In genomic region chr3:110420158-110420641, GRCh38 we compare ENCODE assay signal across 12 cellular contexts.
DNase-seq lines count a peak whose midpoint lies in the region; ATAC-seq, FAIRE-seq and TF ChIP-seq lines count a peak whose summit lies in the region.
"Had no signal": no experiment of that assay in that cellular context is flagged by ENCODE, and none has a peak within 500 bp of the region (broad histone marks: within the 10 kb centered on the region; RNA-seq: fewer than 3 reads in every experiment).

No MANE protein-coding gene starts in this region.

- H3K18ac ChIP-seq in IMR-90 (ENCODE audit: low read depth, low read length) = peak overlapping the region; percentile 98; the same call in 1 of the 2 replicates

- H3K4me3 ChIP-seq in IMR-90 (ENCODE audit: insufficient read depth, low read depth, low read length) (peak overlapping the region; percentile 44; the same call in 1 of the 2 replicates), bronchial epithelial cell (ENCODE audit: low read depth, low read length) (no peak overlapping the region), upper lobe of right lung (no peak overlapping the region)

- peak overlapping the region; percentile 97 for H4K8ac ChIP-seq in IMR-90 (ENCODE audit: low read depth in 2 of 2, low read length in 2 of 2)

- no peaks in the 10 kb centered on the region for H3K9me1 ChIP-seq in IMR-90 (ENCODE audit: insufficient read depth, low read length)

- POLR2A ChIA-PET in IMR-90 (lab: Charles Lee; ENCODE audit: unreplicated experiment) = interaction anchor here (0.9 kb wide), 2 partner anchors 107 to 651 kb away, joined by 3 read pairs; no protein-coding TSS in a partner anchor

- H3K27ac ChIP-seq in IMR-90 (ENCODE audit: insufficient read depth, low read length) (peak overlapping the region; percentile 77), upper lobe of right lung (no peak overlapping the region)

- FAIRE-seq in bronchial epithelial cell (lab: Jason Lieb, UNC) = no peak

- H4K5ac ChIP-seq in IMR-90 (ENCODE audit: low read depth, low read length) = peak overlapping the region; percentile 94; the same call in 1 of the 2 replicates

- H3K4me2 ChIP-seq in IMR-90 (ENCODE audit: low read depth, low read length) = peak overlapping the region; percentile 99

- BruUV-seq in IMR-90 (replicated peaks; lab: Mats Ljungman, UMichigan) = no TSS peak

- DNase-seq in AG08396 (ENCODE audit: low spot score) (peak; percentile 37), IMR-90 (peak; percentile 90), bronchial epithelial cell (ENCODE audit: low read depth) (peak; percentile 73), lung microvascular endothelial cell (ENCODE audit: low read depth in 2 of 2) (peak; percentile 69 to 89), NCI-H510A (lab: John Stamatoyannopoulos, UW) (no peak), upper lobe of right lung (no peak)
- DNase-seq: CD4-positive, CD25-positive, alpha-beta regulatory T cell; NCI-H1105 treated with DMSO at 0.1 percent for 48 hours; stimulated activated CD4-positive, alpha-beta T cell treated with anti-CD3 and anti-CD28 coated beads, Interleukin-12 subunit alpha, Interleukin-12 subunit beta, amount 100 ng/mL, for 4 hours had no signal

- H2AK9ac ChIP-seq in IMR-90 (replicated peaks; ENCODE audit: low read depth, low read length, poor library complexity) = no peak overlapping the region

- no peak overlapping the region for H2BK15ac ChIP-seq in IMR-90 (ENCODE audit: low read depth, low read length)

- H3K4me1 ChIP-seq in IMR-90 (ENCODE audit: control insufficient read depth, insufficient read depth, low read length) (peaks cover 5% of the 10 kb centered on the region), upper lobe of right lung (no peaks in the 10 kb centered on the region)

- dilution Hi-C loops in IMR-90 (cut with HindIII; ENCODE audit: low sequenced_read_pairs, unreplicated experiment) = no loop called here

- no peak overlapping the region for H3K9ac ChIP-seq in IMR-90 (ENCODE audit: low read depth, low read length)

- peak overlapping the region; percentile 79; the same call in 1 of the 2 replicates for H3K4ac ChIP-seq in IMR-90 (ENCODE audit: low read depth, low read length)

- in situ Hi-C loops in IMR-90 (cut with MboI; ENCODE audit: low sequenced_read_pairs) = no loop called here

- peak overlapping the region; percentile 85; the same call in 1 of the 2 replicates for H3K23ac ChIP-seq in IMR-90 (ENCODE audit: low read depth, low read length)

- CTCF ChIA-PET in IMR-90 (lab: Yijun Ruan, JAX) = interaction anchor here (0.7 kb wide), 2 partner anchors 14 to 344 kb away, joined by 3 read pairs; no protein-coding TSS in a partner anchor

- H2AK5ac ChIP-seq in IMR-90 (ENCODE audit: low read depth, low read length) = no peak overlapping the region

- H3K36me3 ChIP-seq in IMR-90 (ENCODE audit: control insufficient read depth, insufficient read depth, low read length) (no peaks in the 10 kb centered on the region), bronchial epithelial cell (ENCODE audit: control insufficient read depth, insufficient read depth, low read length) (no peaks in the 10 kb centered on the region), upper lobe of right lung (no peaks in the 10 kb centered on the region)

- H2AFZ ChIP-seq in IMR-90 (replicated peaks; ENCODE audit: low read length, poor library complexity) = no peak overlapping the region

- H3K79me1 ChIP-seq in IMR-90 (ENCODE audit: low read depth in 1 of 2, low read length in 2 of 2) = no peaks in the 10 kb centered on the region; a peak in 1 of 4 replicates

- peak overlapping the region; percentile 60; the same call in 1 of the 2 replicates for H4K91ac ChIP-seq in IMR-90 (ENCODE audit: insufficient read depth, low read depth, low read length)

- H2BK5ac ChIP-seq in IMR-90 (ENCODE audit: low read depth, low read length, poor library complexity, severe bottlenecking) = peak overlapping the region; percentile 100

- no CpG with 5 or more reads among the region's 3 CpGs for WGBS in IMR-90 (ENCODE audit: extremely low coverage in 2 of 2, insufficient read length in 1 of 2), 2 experiments

- H3K14ac ChIP-seq in IMR-90 (replicated peaks; ENCODE audit: low read depth, low read length) = peak overlapping the region; percentile 81; the same call in 1 of the 2 replicates

- H3K56ac ChIP-seq in IMR-90 (ENCODE audit: extremely low read depth, insufficient read depth, low read length) = peak overlapping the region; percentile 88

- peak overlapping the region; percentile 99 for H2BK20ac ChIP-seq in IMR-90 (ENCODE audit: low read depth, low read length)

- H3K27me3 ChIP-seq in IMR-90 (ENCODE audit: control insufficient read depth, insufficient read depth, low read length) (no peaks in the 10 kb centered on the region), bronchial epithelial cell (ENCODE audit: control insufficient read depth, insufficient read depth, low read length) (no peaks in the 10 kb centered on the region), upper lobe of right lung (no peaks in the 10 kb centered on the region)

- no peaks in the 10 kb centered on the region for H4K20me1 ChIP-seq in IMR-90 (ENCODE audit: insufficient read depth, low read length)

- no peak for TF ChIP-seq CTCF in IMR-90 (conservative IDR thresholded peaks at IDR 0.05; ENCODE audit: low read depth, low read length)
- TF ChIP-seq CTCF in bronchial epithelial cell (IDR thresholded peaks at IDR 0.05; ENCODE audit: insufficient read depth, low read length, severe bottlenecking) = no peak
- TF ChIP-seq CTCF in upper lobe of right lung (IDR thresholded peaks at IDR 0.05) = no peak

- H3K9me3 ChIP-seq in IMR-90 (ENCODE audit: control insufficient read depth, insufficient read depth, low read length) (no peaks in the 10 kb centered on the region), upper lobe of right lung (no peaks in the 10 kb centered on the region)

- TF ChIP-seq RAD21 in IMR-90 (IDR thresholded peaks at IDR 0.05; ENCODE audit: low read length) = no peak; the same call in 1 of the 2 replicates

- peak overlapping the region; percentile 99 for H2BK120ac ChIP-seq in IMR-90 (ENCODE audit: low read depth, low read length)

- no peak for TF ChIP-seq POLR2A in IMR-90 (IDR thresholded peaks at IDR 0.05; ENCODE audit: low read depth, low read length)

- ATAC-seq in IMR-90 (ENCODE audit: low read depth) (peak; percentile 91), HG03442 (IDR thresholded peaks at IDR 0.05; ENCODE audit: unreplicated experiment) (no peak), upper lobe of right lung (no peak), HG03025 (IDR thresholded peaks at IDR 0.05; ENCODE audit: low FRiP score, unreplicated experiment) (no peak)
- ATAC-seq: activated naive CD4-positive, alpha-beta T cell treated with anti-CD3 and anti-CD28 coated beads, Interleukin-2, amount 50 U/mL, for 72 hours had no signal

- intact Hi-C loops in IMR-90 (cut with micrococcal nuclease) (loop anchor here (2.0 to 10.0 kb wide), 3 partner anchors 78 to 355 kb away; no protein-coding TSS in a partner anchor), upper lobe of right lung (cut with DNase I) (no loop called here)

TF ChIP-seq in IMR-90, 13 proteins besides CTCF, POLR2A, EP300 and RAD21:
- TF ChIP-seq MAZ (IDR thresholded peaks at IDR 0.05; ENCODE audit: borderline replicate concordance, low read depth, low read length) (peak; percentile 56), CEBPB (IDR thresholded peaks at IDR 0.05; ENCODE audit: low read depth, low read length) (peak; percentile 95), SMC3 (IDR thresholded peaks at IDR 0.05; ENCODE audit: low read depth, low read length) (no peak), MAFK (IDR thresholded peaks at IDR 0.05; ENCODE audit: low read depth, low read length) (peak; percentile 58), FOS (IDR thresholded peaks at IDR 0.05; ENCODE audit: low read depth, low read length) (peak; percentile 98)

Comparison
In these comparisons a context has a peak if more than half of its experiments do, and no peak if none do; other contexts are left out.
1. DNase-seq: peak in AG08396 (single experiment), IMR-90 (single experiment), bronchial epithelial cell (single experiment) and lung microvascular endothelial cell (2 of 2); none in NCI-H510A (single experiment) and upper lobe of right lung (single experiment).